8 cellular contexts compared by ENCODE assay signal in the genomic region with DNA sequence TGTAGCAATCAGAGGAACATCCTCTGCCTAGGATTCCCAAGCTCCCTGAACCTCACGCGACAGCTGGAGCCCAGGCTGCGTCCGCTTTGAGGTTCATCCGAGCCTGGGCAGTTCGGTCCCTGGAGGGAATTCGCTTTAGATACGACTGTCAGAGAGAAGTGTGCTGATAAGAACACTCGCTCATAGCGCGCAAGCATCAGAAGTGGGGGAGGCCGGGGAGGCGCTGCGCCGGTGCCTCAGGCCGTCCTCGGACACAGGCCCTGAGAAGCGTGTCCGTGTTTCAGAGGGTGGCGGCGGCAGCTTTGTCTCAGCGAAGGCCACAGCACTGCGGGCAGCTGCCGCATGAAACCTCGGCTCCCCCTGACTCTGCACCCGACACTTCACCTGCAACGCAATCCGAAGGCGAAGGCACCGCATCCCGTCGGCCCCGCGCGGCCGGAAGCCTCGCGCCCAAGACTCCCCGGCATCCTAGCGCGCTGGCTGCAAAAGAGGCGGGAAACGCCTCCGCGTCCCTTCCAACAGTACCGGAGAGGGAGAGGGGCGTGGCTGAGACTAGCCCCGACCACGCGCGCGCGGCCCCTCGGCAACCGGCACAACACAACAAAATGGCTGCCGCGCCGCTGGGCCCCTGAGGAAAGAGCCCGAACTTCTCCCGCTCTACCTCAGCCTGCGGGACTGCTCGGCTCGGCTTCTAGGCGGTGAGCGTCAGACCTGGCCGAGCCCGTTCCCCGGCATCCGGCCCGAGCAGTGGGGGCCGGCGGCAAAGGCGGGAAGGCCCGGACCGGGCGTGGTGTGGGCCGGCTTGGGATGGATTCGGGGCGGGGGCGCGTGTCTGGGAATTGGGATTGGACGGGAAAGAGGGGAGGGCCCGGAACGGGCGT.
A peak's percentile ranks its signal among the peaks of the same experiment; 100 is the strongest.
DNase-seq lines count a peak whose midpoint lies in the region; ATAC-seq and TF ChIP-seq lines count a peak whose summit lies in the region.

A gene with protein sequence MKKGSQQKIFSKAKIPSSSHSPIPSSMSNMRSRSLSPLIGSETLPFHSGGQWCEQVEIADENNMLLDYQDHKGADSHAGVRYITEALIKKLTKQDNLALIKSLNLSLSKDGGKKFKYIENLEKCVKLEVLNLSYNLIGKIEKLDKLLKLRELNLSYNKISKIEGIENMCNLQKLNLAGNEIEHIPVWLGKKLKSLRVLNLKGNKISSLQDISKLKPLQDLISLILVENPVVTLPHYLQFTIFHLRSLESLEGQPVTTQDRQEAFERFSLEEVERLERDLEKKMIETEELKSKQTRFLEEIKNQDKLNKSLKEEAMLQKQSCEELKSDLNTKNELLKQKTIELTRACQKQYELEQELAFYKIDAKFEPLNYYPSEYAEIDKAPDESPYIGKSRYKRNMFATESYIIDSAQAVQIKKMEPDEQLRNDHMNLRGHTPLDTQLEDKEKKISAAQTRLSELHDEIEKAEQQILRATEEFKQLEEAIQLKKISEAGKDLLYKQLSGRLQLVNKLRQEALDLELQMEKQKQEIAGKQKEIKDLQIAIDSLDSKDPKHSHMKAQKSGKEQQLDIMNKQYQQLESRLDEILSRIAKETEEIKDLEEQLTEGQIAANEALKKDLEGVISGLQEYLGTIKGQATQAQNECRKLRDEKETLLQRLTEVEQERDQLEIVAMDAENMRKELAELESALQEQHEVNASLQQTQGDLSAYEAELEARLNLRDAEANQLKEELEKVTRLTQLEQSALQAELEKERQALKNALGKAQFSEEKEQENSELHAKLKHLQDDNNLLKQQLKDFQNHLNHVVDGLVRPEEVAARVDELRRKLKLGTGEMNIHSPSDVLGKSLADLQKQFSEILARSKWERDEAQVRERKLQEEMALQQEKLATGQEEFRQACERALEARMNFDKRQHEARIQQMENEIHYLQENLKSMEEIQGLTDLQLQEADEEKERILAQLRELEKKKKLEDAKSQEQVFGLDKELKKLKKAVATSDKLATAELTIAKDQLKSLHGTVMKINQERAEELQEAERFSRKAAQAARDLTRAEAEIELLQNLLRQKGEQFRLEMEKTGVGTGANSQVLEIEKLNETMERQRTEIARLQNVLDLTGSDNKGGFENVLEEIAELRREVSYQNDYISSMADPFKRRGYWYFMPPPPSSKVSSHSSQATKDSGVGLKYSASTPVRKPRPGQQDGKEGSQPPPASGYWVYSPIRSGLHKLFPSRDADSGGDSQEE (N-terminal part only) (plus strand): TSS at position 586 of the 881 bp plus-strand sequence. CDS start 13,372 bp downstream, outside the sequence.

- ATAC-seq in GM19035 (IDR thresholded peaks at IDR 0.05; ENCODE audit: unreplicated experiment), result peak; percentile 62
- peak; percentile 65 for ATAC-seq in HG03354 (IDR thresholded peaks at IDR 0.05; ENCODE audit: poor library complexity, severe bottlenecking, unreplicated experiment)

- no peak; the same call in 1 of the 2 replicates for TF ChIP-seq CTCF in AG09319 (IDR thresholded peaks at IDR 0.05; ENCODE audit: low read depth, low read length)
- no peak for TF ChIP-seq CTCF in cardiac fibroblast (IDR thresholded peaks at IDR 0.05; ENCODE audit: low read depth, low read length)

- H3K4me3 ChIP-seq in cardiac fibroblast (replicated peaks in 1 of 2; ENCODE audit: low read depth in 2 of 2, low read length in 2 of 2), result peak within 1 kb of the TSS; percentile 69 to 80

- DNase-seq in AG09319 (ENCODE audit: extremely low read depth, low read depth) (peak; percentile 52), NCI-H446 (lab: John Stamatoyannopoulos, UW) (peak; percentile 83 to 87), cardiac fibroblast (ENCODE audit: low read depth in 2 of 2) (peak; percentile 89 to 90), iris pigment epithelial cell (ENCODE audit: low read depth) (peak; percentile 89)
- DNase-seq in activated CD4-positive, CD25-positive, alpha-beta regulatory T cell (lab: John Stamatoyannopoulos, UW), result peak; percentile 59 to 75 (median 70)
- peak; percentile 85 to 90 for DNase-seq in stimulated activated CD4-positive, alpha-beta T cell treated with anti-CD3 and anti-CD28 coated beads, Interleukin-12 subunit alpha, Interleukin-12 subunit beta, amount 100 ng/mL, for 24 hours (ENCODE audit: low read depth in 2 of 2)

Comparison
In these comparisons a context has a peak if more than half of its experiments do, and no peak if none do; other contexts are left out.
1. Peak in every context shown above with its lines: DNase-seq, ATAC-seq and H3K4me3 ChIP-seq.